In the genomic region with DNA sequence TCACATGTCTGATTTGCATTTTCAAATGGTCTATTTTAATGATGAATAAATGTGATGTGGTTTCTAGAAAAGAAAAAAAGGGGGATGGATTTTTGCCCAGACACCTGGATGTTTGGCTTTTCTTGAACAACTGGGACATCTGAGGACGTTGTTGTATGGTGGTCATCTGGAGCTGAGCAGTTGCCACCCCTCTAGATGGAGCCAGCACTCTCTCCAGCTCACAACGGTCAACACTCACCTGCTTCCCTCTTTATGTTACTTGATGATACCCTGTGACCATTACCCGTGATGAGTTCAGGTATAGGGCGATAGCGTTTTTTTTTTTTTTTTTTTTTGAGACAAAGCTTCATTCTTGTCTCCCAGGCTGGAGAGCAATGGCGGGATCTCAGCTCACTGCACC, we compare ENCODE assay signal across 2 cellular contexts.
TF ChIP-seq lines count a peak whose summit lies in the region.

No MANE protein-coding gene starts in this region.

TF ChIP-seq in liver, 16 proteins besides CTCF, POLR2A, EP300 and RAD21 (continued from another document):
- no peak for TF ChIP-seq JUND (IDR thresholded peaks at IDR 0.05)
- no peak for TF ChIP-seq FOXA1 (IDR thresholded peaks at IDR 0.05)
- TF ChIP-seq HNF4G (IDR thresholded peaks at IDR 0.05), result no peak
- TF ChIP-seq RXRA (IDR thresholded peaks at IDR 0.05), result no peak
- TF ChIP-seq, protein P1, sequence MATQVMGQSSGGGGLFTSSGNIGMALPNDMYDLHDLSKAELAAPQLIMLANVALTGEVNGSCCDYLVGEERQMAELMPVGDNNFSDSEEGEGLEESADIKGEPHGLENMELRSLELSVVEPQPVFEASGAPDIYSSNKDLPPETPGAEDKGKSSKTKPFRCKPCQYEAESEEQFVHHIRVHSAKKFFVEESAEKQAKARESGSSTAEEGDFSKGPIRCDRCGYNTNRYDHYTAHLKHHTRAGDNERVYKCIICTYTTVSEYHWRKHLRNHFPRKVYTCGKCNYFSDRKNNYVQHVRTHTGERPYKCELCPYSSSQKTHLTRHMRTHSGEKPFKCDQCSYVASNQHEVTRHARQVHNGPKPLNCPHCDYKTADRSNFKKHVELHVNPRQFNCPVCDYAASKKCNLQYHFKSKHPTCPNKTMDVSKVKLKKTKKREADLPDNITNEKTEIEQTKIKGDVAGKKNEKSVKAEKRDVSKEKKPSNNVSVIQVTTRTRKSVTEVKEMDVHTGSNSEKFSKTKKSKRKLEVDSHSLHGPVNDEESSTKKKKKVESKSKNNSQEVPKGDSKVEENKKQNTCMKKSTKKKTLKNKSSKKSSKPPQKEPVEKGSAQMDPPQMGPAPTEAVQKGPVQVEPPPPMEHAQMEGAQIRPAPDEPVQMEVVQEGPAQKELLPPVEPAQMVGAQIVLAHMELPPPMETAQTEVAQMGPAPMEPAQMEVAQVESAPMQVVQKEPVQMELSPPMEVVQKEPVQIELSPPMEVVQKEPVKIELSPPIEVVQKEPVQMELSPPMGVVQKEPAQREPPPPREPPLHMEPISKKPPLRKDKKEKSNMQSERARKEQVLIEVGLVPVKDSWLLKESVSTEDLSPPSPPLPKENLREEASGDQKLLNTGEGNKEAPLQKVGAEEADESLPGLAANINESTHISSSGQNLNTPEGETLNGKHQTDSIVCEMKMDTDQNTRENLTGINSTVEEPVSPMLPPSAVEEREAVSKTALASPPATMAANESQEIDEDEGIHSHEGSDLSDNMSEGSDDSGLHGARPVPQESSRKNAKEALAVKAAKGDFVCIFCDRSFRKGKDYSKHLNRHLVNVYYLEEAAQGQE (IDR thresholded peaks at IDR 0.05), result no peak
- TF ChIP-seq EGR1 (IDR thresholded peaks at IDR 0.05; ENCODE audit: low read depth in 2 of 2), result no peak
- TF ChIP-seq GABPA (IDR thresholded peaks at IDR 0.05 in 1 of 2, conservative IDR thresholded peaks at IDR 0.05 in 1 of 2), result no peak
- TF ChIP-seq, protein P2, sequence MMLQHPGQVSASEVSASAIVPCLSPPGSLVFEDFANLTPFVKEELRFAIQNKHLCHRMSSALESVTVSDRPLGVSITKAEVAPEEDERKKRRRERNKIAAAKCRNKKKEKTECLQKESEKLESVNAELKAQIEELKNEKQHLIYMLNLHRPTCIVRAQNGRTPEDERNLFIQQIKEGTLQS (IDR thresholded peaks at IDR 0.05), result no peak
- no peak for TF ChIP-seq YY1 (IDR thresholded peaks at IDR 0.05)
- no peak for TF ChIP-seq HNF4A (conservative IDR thresholded peaks at IDR 0.05)
- no peak for TF ChIP-seq FOXA2 (IDR thresholded peaks at IDR 0.05)
- TF ChIP-seq SP1 (IDR thresholded peaks at IDR 0.05), result no peak
- TF ChIP-seq, protein P3, sequence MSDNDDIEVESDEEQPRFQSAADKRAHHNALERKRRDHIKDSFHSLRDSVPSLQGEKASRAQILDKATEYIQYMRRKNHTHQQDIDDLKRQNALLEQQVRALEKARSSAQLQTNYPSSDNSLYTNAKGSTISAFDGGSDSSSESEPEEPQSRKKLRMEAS (IDR thresholded peaks at IDR 0.05), result no peak
- TF ChIP-seq, protein P4, sequence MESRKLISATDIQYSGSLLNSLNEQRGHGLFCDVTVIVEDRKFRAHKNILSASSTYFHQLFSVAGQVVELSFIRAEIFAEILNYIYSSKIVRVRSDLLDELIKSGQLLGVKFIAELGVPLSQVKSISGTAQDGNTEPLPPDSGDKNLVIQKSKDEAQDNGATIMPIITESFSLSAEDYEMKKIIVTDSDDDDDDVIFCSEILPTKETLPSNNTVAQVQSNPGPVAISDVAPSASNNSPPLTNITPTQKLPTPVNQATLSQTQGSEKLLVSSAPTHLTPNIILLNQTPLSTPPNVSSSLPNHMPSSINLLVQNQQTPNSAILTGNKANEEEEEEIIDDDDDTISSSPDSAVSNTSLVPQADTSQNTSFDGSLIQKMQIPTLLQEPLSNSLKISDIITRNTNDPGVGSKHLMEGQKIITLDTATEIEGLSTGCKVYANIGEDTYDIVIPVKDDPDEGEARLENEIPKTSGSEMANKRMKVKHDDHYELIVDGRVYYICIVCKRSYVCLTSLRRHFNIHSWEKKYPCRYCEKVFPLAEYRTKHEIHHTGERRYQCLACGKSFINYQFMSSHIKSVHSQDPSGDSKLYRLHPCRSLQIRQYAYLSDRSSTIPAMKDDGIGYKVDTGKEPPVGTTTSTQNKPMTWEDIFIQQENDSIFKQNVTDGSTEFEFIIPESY (IDR thresholded peaks at IDR 0.05), result no peak

TF ChIP-seq in HepG2, 621 proteins besides CTCF, POLR2A, EP300 and RAD21:
- TF ChIP-seq RBAK (CRISPR knock-in tag; IDR thresholded peaks at IDR 0.05) (no peak), ESRRA (CRISPR knock-in tag; IDR thresholded peaks at IDR 0.05; ENCODE audit: low read depth) (no peak), SMAD1 (CRISPR knock-in tag; IDR thresholded peaks at IDR 0.05; ENCODE audit: borderline replicate concordance, low read depth) (no peak), U2AF1 (optimal IDR thresholded peaks at IDR 0.05; ENCODE audit: low read depth, low read length) (no peak), ZNF737 (CRISPR knock-in tag; IDR thresholded peaks at IDR 0.05; ENCODE audit: borderline replicate concordance) (no peak), ZNF138 (CRISPR knock-in tag; IDR thresholded peaks at IDR 0.05; ENCODE audit: low read depth) (no peak), TAF15 (IDR thresholded peaks at IDR 0.05; ENCODE audit: low read depth, low read length, poor library complexity, severe bottlenecking) (no peak), ZNF264 (CRISPR knock-in tag; IDR thresholded peaks at IDR 0.05) (no peak), ZNF788 (CRISPR knock-in tag; IDR thresholded peaks at IDR 0.05; ENCODE audit: borderline replicate concordance) (no peak), ZIK1 (CRISPR knock-in tag; IDR thresholded peaks at IDR 0.05; ENCODE audit: borderline replicate concordance, low read depth) (no peak), CC2D1A (CRISPR knock-in tag; IDR thresholded peaks at IDR 0.05) (no peak), SIN3B (IDR thresholded peaks at IDR 0.05; ENCODE audit: low read length) (no peak), ZNF567 (CRISPR knock-in tag; IDR thresholded peaks at IDR 0.05; ENCODE audit: borderline replicate concordance) (no peak)
- TF ChIP-seq, protein P5, sequence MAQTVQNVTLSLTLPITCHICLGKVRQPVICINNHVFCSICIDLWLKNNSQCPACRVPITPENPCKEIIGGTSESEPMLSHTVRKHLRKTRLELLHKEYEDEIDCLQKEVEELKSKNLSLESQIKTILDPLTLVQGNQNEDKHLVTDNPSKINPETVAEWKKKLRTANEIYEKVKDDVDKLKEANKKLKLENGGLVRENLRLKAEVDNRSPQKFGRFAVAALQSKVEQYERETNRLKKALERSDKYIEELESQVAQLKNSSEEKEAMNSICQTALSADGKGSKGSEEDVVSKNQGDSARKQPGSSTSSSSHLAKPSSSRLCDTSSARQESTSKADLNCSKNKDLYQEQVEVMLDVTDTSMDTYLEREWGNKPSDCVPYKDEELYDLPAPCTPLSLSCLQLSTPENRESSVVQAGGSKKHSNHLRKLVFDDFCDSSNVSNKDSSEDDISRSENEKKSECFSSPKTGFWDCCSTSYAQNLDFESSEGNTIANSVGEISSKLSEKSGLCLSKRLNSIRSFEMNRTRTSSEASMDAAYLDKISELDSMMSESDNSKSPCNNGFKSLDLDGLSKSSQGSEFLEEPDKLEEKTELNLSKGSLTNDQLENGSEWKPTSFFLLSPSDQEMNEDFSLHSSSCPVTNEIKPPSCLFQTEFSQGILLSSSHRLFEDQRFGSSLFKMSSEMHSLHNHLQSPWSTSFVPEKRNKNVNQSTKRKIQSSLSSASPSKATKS (CRISPR knock-in tag; IDR thresholded peaks at IDR 0.05), result no peak
- TF ChIP-seq, protein P6, sequence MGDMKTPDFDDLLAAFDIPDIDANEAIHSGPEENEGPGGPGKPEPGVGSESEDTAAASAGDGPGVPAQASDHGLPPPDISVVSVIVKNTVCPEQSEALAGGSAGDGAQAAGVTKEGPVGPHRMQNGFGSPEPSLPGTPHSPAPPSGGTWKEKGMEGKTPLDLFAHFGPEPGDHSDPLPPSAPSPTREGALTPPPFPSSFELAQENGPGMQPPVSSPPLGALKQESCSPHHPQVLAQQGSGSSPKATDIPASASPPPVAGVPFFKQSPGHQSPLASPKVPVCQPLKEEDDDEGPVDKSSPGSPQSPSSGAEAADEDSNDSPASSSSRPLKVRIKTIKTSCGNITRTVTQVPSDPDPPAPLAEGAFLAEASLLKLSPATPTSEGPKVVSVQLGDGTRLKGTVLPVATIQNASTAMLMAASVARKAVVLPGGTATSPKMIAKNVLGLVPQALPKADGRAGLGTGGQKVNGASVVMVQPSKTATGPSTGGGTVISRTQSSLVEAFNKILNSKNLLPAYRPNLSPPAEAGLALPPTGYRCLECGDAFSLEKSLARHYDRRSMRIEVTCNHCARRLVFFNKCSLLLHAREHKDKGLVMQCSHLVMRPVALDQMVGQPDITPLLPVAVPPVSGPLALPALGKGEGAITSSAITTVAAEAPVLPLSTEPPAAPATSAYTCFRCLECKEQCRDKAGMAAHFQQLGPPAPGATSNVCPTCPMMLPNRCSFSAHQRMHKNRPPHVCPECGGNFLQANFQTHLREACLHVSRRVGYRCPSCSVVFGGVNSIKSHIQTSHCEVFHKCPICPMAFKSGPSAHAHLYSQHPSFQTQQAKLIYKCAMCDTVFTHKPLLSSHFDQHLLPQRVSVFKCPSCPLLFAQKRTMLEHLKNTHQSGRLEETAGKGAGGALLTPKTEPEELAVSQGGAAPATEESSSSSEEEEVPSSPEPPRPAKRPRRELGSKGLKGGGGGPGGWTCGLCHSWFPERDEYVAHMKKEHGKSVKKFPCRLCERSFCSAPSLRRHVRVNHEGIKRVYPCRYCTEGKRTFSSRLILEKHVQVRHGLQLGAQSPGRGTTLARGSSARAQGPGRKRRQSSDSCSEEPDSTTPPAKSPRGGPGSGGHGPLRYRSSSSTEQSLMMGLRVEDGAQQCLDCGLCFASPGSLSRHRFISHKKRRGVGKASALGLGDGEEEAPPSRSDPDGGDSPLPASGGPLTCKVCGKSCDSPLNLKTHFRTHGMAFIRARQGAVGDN (CRISPR knock-in tag; IDR thresholded peaks at IDR 0.05), result no peak
- TF ChIP-seq, protein P7, sequence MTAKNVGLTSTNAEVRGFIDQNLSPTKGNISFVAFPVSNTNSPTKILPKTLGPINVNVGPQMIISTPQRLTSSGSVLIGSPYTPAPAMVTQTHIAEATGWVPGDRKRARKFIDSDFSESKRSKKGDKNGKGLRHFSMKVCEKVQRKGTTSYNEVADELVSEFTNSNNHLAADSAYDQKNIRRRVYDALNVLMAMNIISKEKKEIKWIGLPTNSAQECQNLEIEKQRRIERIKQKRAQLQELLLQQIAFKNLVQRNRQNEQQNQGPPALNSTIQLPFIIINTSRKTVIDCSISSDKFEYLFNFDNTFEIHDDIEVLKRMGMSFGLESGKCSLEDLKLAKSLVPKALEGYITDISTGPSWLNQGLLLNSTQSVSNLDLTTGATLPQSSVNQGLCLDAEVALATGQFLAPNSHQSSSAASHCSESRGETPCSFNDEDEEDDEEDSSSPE (CRISPR knock-in tag; IDR thresholded peaks at IDR 0.05), result no peak
- TF ChIP-seq, protein P8, sequence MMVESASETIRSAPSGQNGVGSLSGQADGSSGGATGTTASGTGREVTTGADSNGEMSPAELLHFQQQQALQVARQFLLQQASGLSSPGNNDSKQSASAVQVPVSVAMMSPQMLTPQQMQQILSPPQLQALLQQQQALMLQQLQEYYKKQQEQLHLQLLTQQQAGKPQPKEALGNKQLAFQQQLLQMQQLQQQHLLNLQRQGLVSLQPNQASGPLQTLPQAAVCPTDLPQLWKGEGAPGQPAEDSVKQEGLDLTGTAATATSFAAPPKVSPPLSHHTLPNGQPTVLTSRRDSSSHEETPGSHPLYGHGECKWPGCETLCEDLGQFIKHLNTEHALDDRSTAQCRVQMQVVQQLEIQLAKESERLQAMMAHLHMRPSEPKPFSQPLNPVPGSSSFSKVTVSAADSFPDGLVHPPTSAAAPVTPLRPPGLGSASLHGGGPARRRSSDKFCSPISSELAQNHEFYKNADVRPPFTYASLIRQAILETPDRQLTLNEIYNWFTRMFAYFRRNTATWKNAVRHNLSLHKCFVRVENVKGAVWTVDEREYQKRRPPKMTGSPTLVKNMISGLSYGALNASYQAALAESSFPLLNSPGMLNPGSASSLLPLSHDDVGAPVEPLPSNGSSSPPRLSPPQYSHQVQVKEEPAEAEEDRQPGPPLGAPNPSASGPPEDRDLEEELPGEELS (CRISPR knock-in tag; IDR thresholded peaks at IDR 0.05), result no peak
